13 cellular contexts compared by ENCODE assay signal in genomic region chr22:44360686-44361381, GRCh38. TPM values are rescaled to one million over a fixed set of nuclear protein-coding genes. Genes with fewer than 3 reads are reported as not detected.
DNase-seq lines count a peak whose midpoint lies in the region; ATAC-seq and TF ChIP-seq lines count a peak whose summit lies in the region.
"Had no signal": no experiment of that assay in that cellular context is flagged by ENCODE, and none has a peak within 500 bp of the region (broad histone marks: within the 10 kb centered on the region; RNA-seq: fewer than 3 reads in every experiment).

No MANE protein-coding gene starts in this region.

- H3K9me3 Mint-ChIP-seq in stimulated activated memory B cell treated with anti-CD40 and anti-IgM and Interleukin-4, amounts not matched to agents 10 μg/mL and 1 μg/mL and 100 μg/mL, for 72 hours: no peaks in the 10 kb centered on the region
- H3K9me3 Mint-ChIP-seq: activated CD4-positive, alpha-beta memory T cell treated with anti-CD3 and anti-CD28 coated beads, Interleukin-2, amount 10 ng/mL, durations not matched to agents 7 days and 5 days had no signal

- H3K4me3 ChIP-seq in H7 (ENCODE audit: insufficient read depth, low read depth, low read length): no peak overlapping the region
- no peak overlapping the region for H3K4me3 ChIP-seq in astrocyte of the spinal cord (ENCODE audit: low read depth, low read length)
- H3K4me3 ChIP-seq in thyroid gland (replicated peaks in 1 of 3): no peak overlapping the region
- H3K4me3 ChIP-seq: GM12878, testis had no signal

- no peak overlapping the region for H3K4me3 Mint-ChIP-seq in stimulated activated memory B cell treated with anti-CD40 and anti-IgM and Interleukin-4, amounts not matched to agents 10 μg/mL and 1 μg/mL and 100 μg/mL, for 72 hours
- H3K4me3 Mint-ChIP-seq: activated CD4-positive, alpha-beta memory T cell treated with anti-CD3 and anti-CD28 coated beads, Interleukin-2, amount 10 ng/mL, durations not matched to agents 7 days and 5 days had no signal

- H3K9me3 ChIP-seq in thyroid gland: no peaks in the 10 kb centered on the region
- H3K9me3 ChIP-seq: testis had no signal

- no peak overlapping the region for H3K27ac Mint-ChIP-seq in stimulated activated memory B cell treated with anti-CD40 and anti-IgM and Interleukin-4, amounts not matched to agents 10 μg/mL and 1 μg/mL and 100 μg/mL, for 72 hours
- H3K27ac Mint-ChIP-seq: activated CD4-positive, alpha-beta memory T cell treated with anti-CD3 and anti-CD28 coated beads, Interleukin-2, amount 10 ng/mL, durations not matched to agents 7 days and 5 days had no signal

- peaks cover 73% of the 10 kb centered on the region for H3K27me3 Mint-ChIP-seq in stimulated activated memory B cell treated with anti-CD40 and anti-IgM and Interleukin-4, amounts not matched to agents 10 μg/mL and 1 μg/mL and 100 μg/mL, for 72 hours

- H3K36me3 Mint-ChIP-seq in stimulated activated memory B cell treated with anti-CD40 and anti-IgM and Interleukin-4, amounts not matched to agents 10 μg/mL and 1 μg/mL and 100 μg/mL, for 72 hours: no peaks in the 10 kb centered on the region

- no peak for TF ChIP-seq POLR2A in thyroid gland (IDR thresholded peaks at IDR 0.05)

- H3K4me1 ChIP-seq in thyroid gland: peaks cover 0 to 57% of the 10 kb centered on the region in 2 donors
- H3K4me1 ChIP-seq: parathyroid adenoma had no signal

- H3K4me1 Mint-ChIP-seq in stimulated activated memory B cell treated with anti-CD40 and anti-IgM and Interleukin-4, amounts not matched to agents 10 μg/mL and 1 μg/mL and 100 μg/mL, for 72 hours: no peaks in the 10 kb centered on the region
- H3K4me1 Mint-ChIP-seq: activated CD4-positive, alpha-beta memory T cell treated with anti-CD3 and anti-CD28 coated beads, Interleukin-2, amount 10 ng/mL, durations not matched to agents 7 days and 5 days had no signal

- intact Hi-C loops in left ventricle myocardium superior (cut with micrococcal nuclease): no loop called here
- intact Hi-C loops in thyroid gland (cut with DNase I): loop anchor here (10.0 kb wide), 1 partner anchor 134 kb away; the partner anchor contains the start of gene RTL6

- H3K27me3 ChIP-seq in H7 (ENCODE audit: control insufficient read depth, insufficient read depth, low read length) (no peaks in the 10 kb centered on the region), thyroid gland (no peaks in the 10 kb centered on the region)
- H3K27me3 ChIP-seq: testis had no signal

- TF ChIP-seq CTCF in astrocyte of the spinal cord (IDR thresholded peaks at IDR 0.05; ENCODE audit: low read depth, low read length): peak; percentile 40
- no peak for TF ChIP-seq CTCF in thyroid gland (IDR thresholded peaks at IDR 0.05)

- ATAC-seq in left ventricle myocardium superior (peak; percentile 35), GM19023 (IDR thresholded peaks at IDR 0.05; ENCODE audit: unreplicated experiment) (no peak)
- ATAC-seq in stimulated activated memory B cell treated with anti-CD40 and anti-IgM and Interleukin-4, amounts not matched to agents 10 μg/mL and 1 μg/mL and 100 μg/mL, for 72 hours: peak; percentile 22
- ATAC-seq: GM12878 had no signal

- 87 to 91% methylated on average over 22 to 25 of the region's 25 CpGs for WGBS in thyroid gland, 2 donors

- in situ Hi-C loops in astrocyte of the spinal cord (cut with HindIII; ENCODE audit: low sequenced_read_pairs): no loop called here

- peak overlapping the region in 1 of 3 donors; percentile 45 for H3K27ac ChIP-seq in thyroid gland
- H3K27ac ChIP-seq: parathyroid adenoma, testis had no signal

- H3K36me3 ChIP-seq in H7 (replicated peaks; ENCODE audit: control insufficient read depth, insufficient read depth, low read length) (no peaks in the 10 kb centered on the region), thyroid gland (no peaks in the 10 kb centered on the region)

- DNase-seq in H7 (peak; percentile 69), astrocyte of the spinal cord (ENCODE audit: low read depth, low spot score) (peak; percentile 71), left ventricle myocardium superior (peak; percentile 78), NOMO-1 (lab: John Stamatoyannopoulos, UW; ENCODE audit: unreplicated experiment in 2 of 2) (no peak), DMS79 treated with DMSO at 0.1 percent for 48 hours (lab: John Stamatoyannopoulos, UW) (no peak), thyroid gland (no peak)
- DNase-seq: activated CD4-positive, alpha-beta memory T cell treated with anti-CD3 and anti-CD28 coated beads, Interleukin-2, amount 10 ng/mL, durations not matched to agents 7 days and 5 days; NCI-H226; testis had no signal

RNA-seq across cellular contexts. Expression of gene SHISAL1, which starts 48.1 kb away (rescaled TPM):
- 1.3 and 2.9 TPM in 2 replicates for total RNA-seq in H7 (2014; rRNA removed; shearing (Covaris generic))
- total RNA-seq in left ventricle myocardium superior: 0.55 TPM
- total RNA-seq in thyroid gland: 1 to 10 TPM in 2 of 4 donors, under 1 TPM in 2; 0.22 to 1.9 (median 1.0) TPM
- total RNA-seq: activated CD4-positive, alpha-beta memory T cell treated with anti-CD3 and anti-CD28 coated beads, Interleukin-2, amount 10 ng/mL, durations not matched to agents 7 days and 5 days; GM12878 had no signal

Comparison
In these comparisons a context has a peak if more than half of its experiments do, and no peak if none do; other contexts are left out.
1. DNase-seq: peak in H7 (single experiment), astrocyte of the spinal cord (single experiment) and left ventricle myocardium superior (single experiment); none in NOMO-1 (0 of 2), DMS79 treated with DMSO at 0.1 percent for 48 hours (single experiment) and thyroid gland (0 of 2).